19 cellular contexts compared by ENCODE assay signal in genomic region chr19:13979686-13980085, GRCh38. TPM values are rescaled to one million over a fixed set of nuclear protein-coding genes. Genes with fewer than 3 reads are reported as not detected.
DNase-seq lines count a peak whose midpoint lies in the region; ATAC-seq and TF ChIP-seq lines count a peak whose summit lies in the region.
"Had no signal": no experiment of that assay in that cellular context is flagged by ENCODE, and none has a peak within 500 bp of the region (broad histone marks: within the 10 kb centered on the region; RNA-seq: fewer than 3 reads in every experiment).

No MANE protein-coding gene starts in this region.

- H3K4me1 ChIP-seq in SK-N-SH (ENCODE audit: control insufficient read depth in 1 of 2, insufficient read depth in 2 of 2, low read depth in 1 of 2, low read length in 1 of 2) (peaks cover 0 to 23% of the 10 kb centered on the region in 2 experiments; a peak in 1 of 4 replicates), lower lobe of right lung (peaks cover 20% of the 10 kb centered on the region)

- no peak for ATAC-seq in SK-N-SH treated with all-trans-retinoic acid at 6 μM for 48 hours
- ATAC-seq in lower lobe of right lung = no peak
- no peak for ATAC-seq in stimulated activated memory B cell treated with anti-CD40 and anti-IgM and Interleukin-4, amounts not matched to agents 10 μg/mL and 1 μg/mL and 100 μg/mL, for 72 hours
- ATAC-seq in GM21447 (IDR thresholded peaks at IDR 0.05; ENCODE audit: unreplicated experiment) = no peak
- ATAC-seq in HG02884 (IDR thresholded peaks at IDR 0.05; ENCODE audit: unreplicated experiment) = no peak
- ATAC-seq: HepG2 had no signal

- no peak for TF ChIP-seq RAD21 in SK-N-SH (IDR thresholded peaks at IDR 0.05; ENCODE audit: low read length)

- H3K36me3 Mint-ChIP-seq in stimulated activated memory B cell treated with anti-CD40 and anti-IgM and Interleukin-4, amounts not matched to agents 10 μg/mL and 1 μg/mL and 100 μg/mL, for 72 hours = peaks cover 17% of the 10 kb centered on the region

- no peak overlapping the region for H2AFZ ChIP-seq in SK-N-SH (ENCODE audit: low read depth)

- H3F3A ChIP-seq in SK-N-SH (replicated peaks; ENCODE audit: insufficient read depth) = no peaks in the 10 kb centered on the region

- H3K9me3 ChIP-seq in SK-N-SH = no peaks in the 10 kb centered on the region
- no peaks in the 10 kb centered on the region for H3K9me3 ChIP-seq in lower lobe of right lung
- H3K9me3 ChIP-seq: heart left ventricle had no signal

- H3K9me2 ChIP-seq in SK-N-SH = no peaks in the 10 kb centered on the region

- 95% methylated on average over 12 of the region's 12 CpGs for WGBS in SK-N-SH (ENCODE audit: low lambda C conversion rate)

- POLR2A ChIA-PET in SK-N-SH (lab: Yijun Ruan, JAX) = no interaction called here
- POLR2A ChIA-PET in RWPE1 (lab: Yijun Ruan, JAX; ENCODE audit: low non-redundant PET) = no interaction called here

- H3K9me3 Mint-ChIP-seq in stimulated activated memory B cell treated with anti-CD40 and anti-IgM and Interleukin-4, amounts not matched to agents 10 μg/mL and 1 μg/mL and 100 μg/mL, for 72 hours = no peaks in the 10 kb centered on the region

- peak overlapping the region; percentile 81 for H3K27ac Mint-ChIP-seq in stimulated activated memory B cell treated with anti-CD40 and anti-IgM and Interleukin-4, amounts not matched to agents 10 μg/mL and 1 μg/mL and 100 μg/mL, for 72 hours

- no peak overlapping the region for H3K4me3 ChIP-seq in SK-N-SH (ENCODE audit: low read depth in 2 of 2, low read length in 1 of 2)
- peak overlapping the region; percentile 57 for H3K4me3 ChIP-seq in lower lobe of right lung

- peaks cover 0 to 3% of the 10 kb centered on the region in 2 experiments for H3K36me3 ChIP-seq in SK-N-SH (replicated peaks in 1 of 2; ENCODE audit: control insufficient read depth in 1 of 2, insufficient read depth in 2 of 2, low read length in 1 of 2)
- peaks cover 22% of the 10 kb centered on the region for H3K36me3 ChIP-seq in lower lobe of right lung

- CTCF ChIA-PET in SK-N-SH (lab: Yijun Ruan, JAX) (interaction anchor here (0.9 kb wide), 2 partner anchors 41 to 79 kb away, joined by 3 to 4 read pairs; partner anchors contain the start of gene PODNL1), RWPE1 (lab: Yijun Ruan, JAX) (no interaction called here)

- no peak for TF ChIP-seq EP300 in SK-N-SH (IDR thresholded peaks at IDR 0.05; ENCODE audit: borderline replicate concordance in 1 of 2, low read depth in 1 of 2, low read length in 1 of 2)

- no peak overlapping the region for H3K4me2 ChIP-seq in SK-N-SH

- no peaks in the 10 kb centered on the region for H3K27me3 Mint-ChIP-seq in stimulated activated memory B cell treated with anti-CD40 and anti-IgM and Interleukin-4, amounts not matched to agents 10 μg/mL and 1 μg/mL and 100 μg/mL, for 72 hours

- no peaks in the 10 kb centered on the region for H3K79me2 ChIP-seq in SK-N-SH (ENCODE audit: insufficient read depth)

- H3K27me3 ChIP-seq in SK-N-SH (ENCODE audit: insufficient read depth) (no peaks in the 10 kb centered on the region), lower lobe of right lung (ENCODE audit: low read depth) (no peaks in the 10 kb centered on the region)
- H3K27me3 ChIP-seq: heart left ventricle had no signal

- peak overlapping the region; percentile 45 for H3K4me3 Mint-ChIP-seq in stimulated activated memory B cell treated with anti-CD40 and anti-IgM and Interleukin-4, amounts not matched to agents 10 μg/mL and 1 μg/mL and 100 μg/mL, for 72 hours

- H3K27ac ChIP-seq in SK-N-SH (ENCODE audit: low read depth in 2 of 2, low read length in 1 of 2) = peak overlapping the region in 1 of 2 experiments; percentile 28; a peak in 1 of 4 replicates
- H3K27ac ChIP-seq in RWPE1 = peak overlapping the region; percentile 75
- peak overlapping the region; percentile 77 for H3K27ac ChIP-seq in lower lobe of right lung
- H3K27ac ChIP-seq: 22Rv1 had no signal

- no peak overlapping the region for H3K9ac ChIP-seq in SK-N-SH

- H3K4me1 Mint-ChIP-seq in stimulated activated memory B cell treated with anti-CD40 and anti-IgM and Interleukin-4, amounts not matched to agents 10 μg/mL and 1 μg/mL and 100 μg/mL, for 72 hours = peaks cover 57% of the 10 kb centered on the region

- H4K20me1 ChIP-seq in SK-N-SH (ENCODE audit: insufficient read depth) = no peaks in the 10 kb centered on the region

- TF ChIP-seq CTCF in SK-N-SH (IDR thresholded peaks at IDR 0.05) (no peak), RWPE1 (conservative IDR thresholded peaks at IDR 0.05; ENCODE audit: low read depth) (no peak), lower lobe of right lung (IDR thresholded peaks at IDR 0.05) (no peak)

- DNase-seq in SK-N-SH (peak; percentile 51), RWPE1 (ENCODE audit: low spot score) (no peak), lower lobe of right lung (no peak)
- DNase-seq in effector CD4-positive, alpha-beta T cell = no peak
- DNase-seq: activated CD4-positive, CD25-positive, alpha-beta regulatory T cell; activated CD8-positive, alpha-beta memory T cell treated with anti-CD3 and anti-CD28 coated beads, Interleukin-2, amount 50 U/mL, for 4 hours; activated naive CD4-positive, alpha-beta T cell treated with Interleukin-2 at 50 U/mL for 16 hours; heart left ventricle; left colon; NCI-H82; T-helper 2 cell had no signal

- intact Hi-C loops in lower lobe of right lung (cut with DNase I) = no loop called here

TF ChIP-seq in SK-N-SH, 30 proteins besides CTCF, POLR2A, EP300 and RAD21:
- no peak for TF ChIP-seq GATA2 (CRISPR knock-in tag; IDR thresholded peaks at IDR 0.05)
- TF ChIP-seq FOSL2 (IDR thresholded peaks at IDR 0.05; ENCODE audit: borderline replicate concordance, low read depth) = no peak

TF ChIP-seq in SK-N-SH treated with all-trans-retinoic acid at 6 μM for 48 hours, 23 proteins besides CTCF, POLR2A, EP300 and RAD21:
- TF ChIP-seq ZNF70 (CRISPR knock-in tag; IDR thresholded peaks at IDR 0.05) = no peak
- no peak for TF ChIP-seq PPARA (CRISPR knock-in tag; IDR thresholded peaks at IDR 0.05; ENCODE audit: borderline replicate concordance)
- TF ChIP-seq ZFP30 (CRISPR knock-in tag; IDR thresholded peaks at IDR 0.05) = no peak

RNA-seq across cellular contexts. Expression of gene RFX1, which starts 26.4 kb away (rescaled TPM):
- 0.54 and 1.5 TPM in 2 replicates for polyA plus RNA-seq in SK-N-SH (2012; rRNA removed)
- polyA plus RNA-seq in SK-N-SH (2012; cell fraction: cytosol; rRNA removed) = 0.64 and 1.2 TPM in 2 replicates
- polyA plus RNA-seq in SK-N-SH (2012; cell fraction: nucleus; rRNA removed) = 6.2 and 9.3 TPM in 2 replicates
- 17.8 TPM for total RNA-seq in lower lobe of right lung

RNA-seq across cellular contexts. Expression of gene DCAF15, which starts 27.4 kb away (rescaled TPM):
- 36.7 and 55.6 TPM in 2 replicates for polyA plus RNA-seq in SK-N-SH (2012; rRNA removed)
- 12.5 and 21.6 TPM in 2 replicates for polyA plus RNA-seq in SK-N-SH (2012; cell fraction: cytosol; rRNA removed)
- 239 and 253 TPM in 2 replicates for polyA plus RNA-seq in SK-N-SH (2012; cell fraction: nucleus; rRNA removed)
- total RNA-seq in lower lobe of right lung = 28.4 TPM

RNA-seq across cellular contexts. Expression of gene PODNL1, which starts 41.5 kb away (rescaled TPM):
- polyA plus RNA-seq in SK-N-SH (2012; rRNA removed) = 4.2 and 7.5 TPM in 2 replicates
- polyA plus RNA-seq in SK-N-SH (2012; cell fraction: cytosol; rRNA removed) = 5.1 and 7.2 TPM in 2 replicates
- 11.8 and 14.5 TPM in 2 replicates for polyA plus RNA-seq in SK-N-SH (2012; cell fraction: nucleus; rRNA removed)
- total RNA-seq in lower lobe of right lung = 2.7 TPM
- total RNA-seq: HepG2, temporal lobe had no signal

RNA-seq across cellular contexts. Expression of gene RLN3, which starts 48.3 kb away (rescaled TPM):
- not detected in 2 replicates for polyA plus RNA-seq in SK-N-SH (2012; rRNA removed)
- not detected in 2 replicates for polyA plus RNA-seq in SK-N-SH (2012; cell fraction: cytosol; rRNA removed)
- polyA plus RNA-seq in SK-N-SH (2012; cell fraction: nucleus; rRNA removed) = not detected in 2 replicates
- total RNA-seq in lower lobe of right lung = not detected
- total RNA-seq: heart left ventricle, HepG2, left colon, myocyte, temporal lobe had no signal
- polyA plus RNA-seq: heart left ventricle, HepG2 had no signal

RNA-seq across cellular contexts. Expression of gene IL27RA, which starts 51.9 kb away (rescaled TPM):
- polyA plus RNA-seq in SK-N-SH (2012; rRNA removed) = 9.3 TPM in 2 replicates
- 5.5 and 7.5 TPM in 2 replicates for polyA plus RNA-seq in SK-N-SH (2012; cell fraction: cytosol; rRNA removed)
- polyA plus RNA-seq in SK-N-SH (2012; cell fraction: nucleus; rRNA removed) = 6.4 and 7.6 TPM in 2 replicates
- total RNA-seq in lower lobe of right lung = 20.4 TPM
